In the genomic region with DNA sequence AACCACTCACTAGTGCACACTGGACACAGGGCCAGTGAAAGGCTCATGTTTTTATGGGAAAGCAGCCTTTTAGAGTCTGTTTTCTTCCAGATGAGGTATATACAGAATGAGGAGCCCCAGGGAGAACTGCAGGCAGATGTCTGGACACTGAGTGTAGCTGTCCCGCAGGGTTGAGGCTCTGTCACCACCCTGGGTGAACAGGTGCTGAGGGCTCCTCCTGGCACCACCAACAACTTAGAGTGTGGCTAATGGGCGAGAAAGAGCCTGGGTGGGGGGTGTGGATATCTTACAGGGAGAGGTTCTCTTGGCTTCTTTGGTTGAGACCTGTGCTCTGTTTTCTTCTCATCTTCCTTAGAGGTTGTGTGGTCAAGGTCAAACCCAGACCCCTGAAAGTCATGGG, we compare ENCODE assay signal across 16 cellular contexts.
"Had no signal": no experiment of that assay in that cellular context is flagged by ENCODE, and none has a peak within 500 bp of the region (broad histone marks: within the 10 kb centered on the region; RNA-seq: fewer than 3 reads in every experiment).

No MANE protein-coding gene starts in this region.

- ATAC-seq: activated T-cell treated with anti-CD3 and anti-CD28 coated beads, Interleukin-2, amount 50 U/mL, for 4 hours; gastroesophageal sphincter; heart right ventricle; stimulated activated effector memory CD8-positive, alpha-beta T cell treated with anti-CD3 and anti-CD28 coated beads, Interleukin-12 subunit alpha, Interleukin-12 subunit beta, amount 100 ng/mL, for 72 hours; WTC11 had no signal

- H3K9me3 ChIP-seq: gastroesophageal sphincter, heart right ventricle, left ventricle myocardium inferior, sigmoid colon had no signal

- H3K4me3 ChIP-seq: gastroesophageal sphincter, heart right ventricle, left ventricle myocardium inferior, sigmoid colon had no signal

- H3K27ac ChIP-seq: gastroesophageal sphincter, heart right ventricle, left ventricle myocardium inferior, sigmoid colon had no signal

- FAIRE-seq: astrocyte, islet of Langerhans had no signal

- DNase-seq: activated CD4-positive, alpha-beta memory T cell treated with anti-CD3 and anti-CD28 coated beads, Interleukin-2, amount 10 ng/mL, durations not matched to agents 7 days and 5 days; activated CD4-positive, alpha-beta T cell treated with anti-CD3 and anti-CD28 coated beads for 4 hours; activated effector memory CD4-positive, alpha-beta T cell treated with Interleukin-2 at 50 U/mL for 16 hours; activated naive CD4-positive, alpha-beta T cell treated with anti-CD3 and anti-CD28 coated beads, Interleukin-2, amount 50 U/mL, for 16 hours; activated T-cell treated with anti-CD3 and anti-CD28 coated beads, Interleukin-2, amount 50 U/mL, for 4 hours; endodermal cell; heart right ventricle; left ventricle myocardium inferior; sigmoid colon; stimulated activated CD4-positive, alpha-beta T cell treated with anti-CD3 and anti-CD28 coated beads, Interleukin-12 subunit alpha, Interleukin-12 subunit beta, amount 100 ng/mL, for 4 hours; T-helper 2 cell had no signal

- H3K27me3 ChIP-seq: gastroesophageal sphincter, sigmoid colon had no signal

- H3K36me3 ChIP-seq: gastroesophageal sphincter, heart right ventricle, left ventricle myocardium inferior, sigmoid colon had no signal
